25 cellular contexts compared by ENCODE assay signal in the genomic region with DNA sequence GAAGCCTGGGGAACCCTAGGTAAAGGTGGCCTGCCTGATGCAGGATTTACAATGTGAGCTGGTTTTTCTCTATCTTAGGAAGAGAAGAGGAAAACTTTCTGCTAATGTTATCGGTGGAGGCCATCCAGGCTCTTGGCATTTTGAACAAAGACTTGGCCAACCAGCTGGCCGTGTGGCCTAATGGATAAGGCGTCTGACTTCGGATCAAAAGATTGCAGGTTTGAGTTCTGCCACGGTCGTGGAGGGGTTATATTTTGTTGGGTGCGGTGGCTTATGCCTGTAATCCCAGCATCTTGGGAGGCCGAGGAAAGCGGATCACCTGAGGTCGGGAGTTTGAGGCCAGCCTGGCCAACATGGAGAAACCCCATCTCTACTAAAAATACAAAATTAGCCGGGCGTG. TPM values are rescaled to one million over a fixed set of nuclear protein-coding genes. Genes with fewer than 3 reads are reported as not detected.
DNase-seq lines count a peak whose midpoint lies in the region; ATAC-seq, FAIRE-seq and TF ChIP-seq lines count a peak whose summit lies in the region.
"Had no signal": no experiment of that assay in that cellular context is flagged by ENCODE, and none has a peak within 500 bp of the region (broad histone marks: within the 10 kb centered on the region; RNA-seq: fewer than 3 reads in every experiment).

No MANE protein-coding gene starts in this region.

- H3K4me3 Mint-ChIP-seq in Caco-2 (ENCODE audit: unreplicated experiment) = no peak overlapping the region
- H3K4me3 Mint-ChIP-seq: CD4-positive, CD25-positive, alpha-beta regulatory T cell; GM23338 had no signal

- peak overlapping the region; percentile 46 for H3K9ac ChIP-seq in mesenchymal stem cell (ENCODE audit: low read length)
- H3K9ac ChIP-seq: KMS-11 had no signal

- H2BK15ac ChIP-seq in mesenchymal stem cell (ENCODE audit: low read depth, poor library complexity, severe bottlenecking) = no peak overlapping the region

- ATAC-seq in body of pancreas = peak; percentile 22
- no peak for ATAC-seq in left cardiac atrium
- ATAC-seq: GM23338 had no signal

- no peak overlapping the region for H2BK120ac ChIP-seq in mesenchymal stem cell (ENCODE audit: low read depth, low read length)

- H3K9me3 Mint-ChIP-seq in Caco-2 (ENCODE audit: unreplicated experiment) = peaks cover 15% of the 10 kb centered on the region
- H3K9me3 Mint-ChIP-seq: CD4-positive, CD25-positive, alpha-beta regulatory T cell; GM23338 had no signal

- FAIRE-seq in small intestine (lab: Jason Lieb, UNC) = no peak
- no peak for FAIRE-seq in frontal cortex (lab: Jason Lieb, UNC)
- FAIRE-seq: GM19239 had no signal

- H3K36me3 ChIP-seq in Caco-2 (ENCODE audit: control insufficient read depth, insufficient read depth, low read length) (no peaks in the 10 kb centered on the region), body of pancreas (replicated peaks in 1 of 2; ENCODE audit: insufficient read depth in 1 of 2, low read depth in 2 of 2) (no peaks in the 10 kb centered on the region), mesenchymal stem cell (ENCODE audit: control insufficient read depth in 1 of 2, insufficient read depth in 2 of 2, low read depth in 1 of 2, low read length in 2 of 2) (no peaks in the 10 kb centered on the region), small intestine (ENCODE audit: control insufficient read depth in 2 of 2, insufficient read depth in 2 of 2, low read length in 2 of 2) (no peaks in the 10 kb centered on the region)
- H3K36me3 ChIP-seq: BE2C had no signal

- H3K4ac ChIP-seq in mesenchymal stem cell (ENCODE audit: low read depth in 1 of 2, low read length in 2 of 2) = no peak overlapping the region

- peak overlapping the region in 3 of 4 donors; percentile 29 to 81 (median 77) for H3K27ac ChIP-seq in body of pancreas
- H3K27ac ChIP-seq in mesenchymal stem cell (ENCODE audit: low read length, poor library complexity, severe bottlenecking) = no peak overlapping the region
- H3K27ac ChIP-seq in small intestine (ENCODE audit: low read depth in 1 of 2, low read length in 1 of 2) = peak overlapping the region; percentile 73 to 76
- H3K27ac ChIP-seq: KMS-11 had no signal

- H3K9me3 ChIP-seq in Caco-2 (peaks cover 36% of the 10 kb centered on the region), body of pancreas (no peaks in the 10 kb centered on the region), mesenchymal stem cell (ENCODE audit: control insufficient read depth, low read length) (no peaks in the 10 kb centered on the region), small intestine (ENCODE audit: control insufficient read depth, low read depth) (no peaks in the 10 kb centered on the region)
- H3K9me3 ChIP-seq: BE2C had no signal

- no peak overlapping the region for H2BK5ac ChIP-seq in mesenchymal stem cell (ENCODE audit: low read depth, low read length, poor library complexity, severe bottlenecking)

- TF ChIP-seq CTCF in Caco-2 (IDR thresholded peaks at IDR 0.05; ENCODE audit: insufficient read depth in 1 of 2, low read depth in 1 of 2, low read length in 1 of 2, severe bottlenecking in 1 of 2, unreplicated experiment in 1 of 2) (no peak), body of pancreas (IDR thresholded peaks at IDR 0.05) (no peak), GM13976 (IDR thresholded peaks at IDR 0.05; ENCODE audit: borderline replicate concordance, control extremely low read depth, extremely low read depth, insufficient read depth, missing control alignments) (no peak)

- no peak overlapping the region for H3K14ac ChIP-seq in mesenchymal stem cell (ENCODE audit: low read length in 2 of 2)

- 47 to 56% methylated on average over 11 to 12 of the region's 12 CpGs for WGBS in body of pancreas, 2 donors
- WGBS in mesenchymal stem cell = 97% methylated on average over 8 of the region's 12 CpGs
- WGBS in small intestine, 3 donors = 64 to 85% (median 68%) methylated on average over 12 of the region's 12 CpGs

- peaks cover 58% of the 10 kb centered on the region for H3K4me1 ChIP-seq in Caco-2
- H3K4me1 ChIP-seq in body of pancreas = peaks cover 84% of the 10 kb centered on the region
- H3K4me1 ChIP-seq in mesenchymal stem cell (ENCODE audit: control insufficient read depth, insufficient read depth, low read depth, low read length) = no peaks in the 10 kb centered on the region
- peaks cover 8 to 18% of the 10 kb centered on the region in 2 donors for H3K4me1 ChIP-seq in small intestine (ENCODE audit: control insufficient read depth in 2 of 2, insufficient read depth in 1 of 2, low read depth in 1 of 2, low read length in 1 of 2)
- H3K4me1 ChIP-seq: BE2C had no signal

- H3K79me1 ChIP-seq in mesenchymal stem cell (replicated peaks; ENCODE audit: low read length, poor library complexity, severe bottlenecking) = no peaks in the 10 kb centered on the region

- CTCF ChIA-PET in Caco-2 (lab: Charles Lee) = no interaction called here

- peaks cover 14% of the 10 kb centered on the region for H3K4me1 Mint-ChIP-seq in Caco-2 (ENCODE audit: low read depth, unreplicated experiment)

- no peak overlapping the region for H2AFZ ChIP-seq in mesenchymal stem cell (ENCODE audit: low read depth, low read length)
- H2AFZ ChIP-seq: GM23338 had no signal

- peaks cover 32% of the 10 kb centered on the region for H3K36me3 Mint-ChIP-seq in Caco-2 (ENCODE audit: insufficient read depth, unreplicated experiment)
- H3K36me3 Mint-ChIP-seq: CD4-positive, CD25-positive, alpha-beta regulatory T cell had no signal

- H4K91ac ChIP-seq in mesenchymal stem cell (ENCODE audit: low read length) = peak overlapping the region; percentile 28

- H3K23ac ChIP-seq in mesenchymal stem cell (ENCODE audit: low read length in 2 of 2) = no peak overlapping the region

- H2BK12ac ChIP-seq in mesenchymal stem cell (ENCODE audit: low read length in 2 of 2) = no peak overlapping the region

- H3K4me3 ChIP-seq in Caco-2 (ENCODE audit: low read depth, low read length) (no peak overlapping the region), body of pancreas (no peak overlapping the region), mesenchymal stem cell (ENCODE audit: insufficient read depth in 1 of 2, low read depth in 1 of 2, low read length in 2 of 2) (no peak overlapping the region), small intestine (ENCODE audit: low read depth in 1 of 2, low read length in 2 of 2) (no peak overlapping the region)
- H3K4me3 ChIP-seq: GM23338 had no signal

- H3K18ac ChIP-seq in mesenchymal stem cell (ENCODE audit: low read depth in 1 of 2, low read length in 2 of 2) = peak overlapping the region in 1 of 2 experiments; percentile 6

- POLR2A ChIA-PET in Caco-2 (lab: Charles Lee) = interaction anchor here (0.7 kb wide), 1 partner anchor 70 kb away, joined by 3 read pairs; no protein-coding TSS in a partner anchor

- H3K4me2 ChIP-seq in mesenchymal stem cell (ENCODE audit: low read length, poor library complexity, severe bottlenecking) = no peak overlapping the region
- H3K4me2 ChIP-seq: GM23338, KMS-11 had no signal

- H3K27ac Mint-ChIP-seq in Caco-2 (ENCODE audit: unreplicated experiment) = peak overlapping the region; percentile 55
- H3K27ac Mint-ChIP-seq: CD4-positive, CD25-positive, alpha-beta regulatory T cell; GM23338 had no signal

- in situ Hi-C loops in GM13976 (cut with MboI; ENCODE audit: low sequenced_read_pairs, unreplicated experiment) = loop anchor here (25.0 kb wide), 2 partner anchors 611 to 1089 kb away; no protein-coding TSS in a partner anchor

- intact Hi-C loops in Caco-2 (cut with micrococcal nuclease; ENCODE audit: unreplicated experiment) (no loop called here), body of pancreas (cut with DNase I) (no loop called here), left cardiac atrium (cut with DNase I) (no loop called here)

- TF ChIP-seq POLR2A in body of pancreas (IDR thresholded peaks at IDR 0.05) = peak in 2 of 3 donors; percentile 41 to 59
- no peak for TF ChIP-seq POLR2A in erythroblast (IDR thresholded peaks at IDR 0.05; ENCODE audit: low read length)

- BruUV-seq in Caco-2 (replicated peaks; lab: Mats Ljungman, UMichigan) = no TSS peak

- H3K27me3 ChIP-seq in Caco-2 (replicated peaks; ENCODE audit: control insufficient read depth, insufficient read depth, low read length) = no peaks in the 10 kb centered on the region
- no peaks in the 10 kb centered on the region for H3K27me3 ChIP-seq in body of pancreas
- peaks cover 0 to 8% of the 10 kb centered on the region in 2 experiments for H3K27me3 ChIP-seq in mesenchymal stem cell (ENCODE audit: control insufficient read depth in 1 of 2, insufficient read depth in 1 of 2, low read length in 2 of 2)
- no peaks in the 10 kb centered on the region for H3K27me3 ChIP-seq in small intestine (ENCODE audit: control insufficient read depth in 2 of 2, insufficient read depth in 2 of 2, low read length in 2 of 2)
- H3K27me3 ChIP-seq: BE2C had no signal

- peak overlapping the region; percentile 23 for H2AK5ac ChIP-seq in mesenchymal stem cell (ENCODE audit: low read length, severe bottlenecking)

- no peak overlapping the region for H4K8ac ChIP-seq in mesenchymal stem cell (ENCODE audit: low read length)

- no peak for DNase-seq in Caco-2
- peak; percentile 60 to 82 (median 78) for DNase-seq in body of pancreas
- DNase-seq in mesenchymal stem cell = no peak
- DNase-seq in small intestine = no peak
- no peak for DNase-seq in left cardiac atrium
- DNase-seq in erythroblast (lab: John Stamatoyannopoulos, UW) = no peak
- DNase-seq in GM13976 (ENCODE audit: low spot score) = no peak
- no peak for DNase-seq in frontal cortex (ENCODE audit: low spot score in 2 of 2)
- DNase-seq: BE2C; CD4-positive, CD25-positive, alpha-beta regulatory T cell; COR-L47; DMS153; GF-D8; MV-4-11; NCI-H1694 treated with DMSO at 0.1 percent for 48 hours; NCI-H2227 treated with DMSO at 0.1 percent for 48 hours; NCI-H510A treated with DMSO at 0.1 percent for 48 hours; NCI-H774; OCI-M1; RPMI8226; SIG-M5 had no signal

- no peaks in the 10 kb centered on the region for H3K27me3 Mint-ChIP-seq in Caco-2 (ENCODE audit: insufficient read depth, unreplicated experiment)

RNA-seq across cellular contexts. Expression of gene C9orf152, which starts 9.6 kb away (rescaled TPM):
- 0.36 and 0.42 TPM in 2 replicates for total RNA-seq in Caco-2 (2022)
- 1 to 10 TPM in 1 of 2 donors, under 1 TPM in 1; 0.33 to 3.4 TPM for total RNA-seq in body of pancreas
- polyA plus RNA-seq in mesenchymal stem cell (2013, experiment 1 of 2) = not detected
- not detected for polyA plus RNA-seq in mesenchymal stem cell (2013, experiment 2 of 2)
- polyA plus RNA-seq in small intestine = 10 to 100 TPM in 2 of 3 donors, 1 to 10 TPM in 1; 6.5 to 25.7 (median 12.1) TPM
- total RNA-seq in left cardiac atrium = not detected
- total RNA-seq in frontal cortex = not detected
- total RNA-seq: A172; CD4-positive, CD25-positive, alpha-beta regulatory T cell; GM23338 had no signal
- polyA plus RNA-seq: CD4-positive, CD25-positive, alpha-beta regulatory T cell; GM23338 had no signal

RNA-seq across cellular contexts. Expression of gene TXN, which starts 58.0 kb away (rescaled TPM):
- total RNA-seq in Caco-2 (2022) (446 and 476 TPM in 2 replicates), body of pancreas (10 to 100 TPM; 40.2 to 93.1 TPM), left cardiac atrium (10 to 100 TPM; 63.8 to 89.0 TPM), frontal cortex (175 TPM)
- 709 TPM for polyA plus RNA-seq in mesenchymal stem cell (2013, experiment 1 of 2)
- polyA plus RNA-seq in mesenchymal stem cell (2013, experiment 2 of 2) = 737 TPM
- 100 to 1,000 TPM; 483 to 881 (median 628) TPM for polyA plus RNA-seq in small intestine

Comparison
In these comparisons a context has a peak if more than half of its experiments do, and no peak if none do; other contexts are left out.
1. DNase-seq: peak in body of pancreas (4 of 4); none in Caco-2 (0 of 2), mesenchymal stem cell (single experiment), small intestine (single experiment), left cardiac atrium (single experiment), erythroblast (0 of 2), GM13976 (single experiment) and frontal cortex (0 of 2).